Comparison of ENCODE assay signal across 16 cellular contexts in genomic region chr2:130328710-130329109, GRCh38. TPM values are rescaled to one million over a fixed set of nuclear protein-coding genes. Genes with fewer than 3 reads are reported as not detected.
A peak's percentile ranks its signal among the peaks of the same experiment; 100 is the strongest.
DNase-seq lines count a peak whose midpoint lies in the region; FAIRE-seq and TF ChIP-seq lines count a peak whose summit lies in the region.
"Had no signal": no experiment of that assay in that cellular context is flagged by ENCODE, and none has a peak within 500 bp of the region (broad histone marks: within the 10 kb centered on the region; RNA-seq: fewer than 3 reads in every experiment).

No MANE protein-coding gene starts in this region.

- H3F3A ChIP-seq in neural progenitor cell (ENCODE audit: low read depth): no peaks in the 10 kb centered on the region
- no peaks in the 10 kb centered on the region for H3F3A ChIP-seq in GM23248 (ENCODE audit: insufficient read depth)

- H3K79me2 ChIP-seq in neural progenitor cell (ENCODE audit: low read depth): no peaks in the 10 kb centered on the region
- no peaks in the 10 kb centered on the region for H3K79me2 ChIP-seq in GM23248 (ENCODE audit: insufficient read depth)

- H3K9me2 ChIP-seq in GM23248 (ENCODE audit: insufficient read depth): no peaks in the 10 kb centered on the region

- H3K4me2 ChIP-seq in neural progenitor cell (no peak overlapping the region), GM23248 (ENCODE audit: unreplicated experiment) (no peak overlapping the region)
- H3K4me2 ChIP-seq: BLaER1 treated with 17β-estradiol and CSF1 and Interleukin-3, amounts not matched to agents 10 nM and 100 nM had no signal

- H3K4me3 ChIP-seq in bronchial epithelial cell (ENCODE audit: low read depth, low read length): no peak overlapping the region
- no peak overlapping the region for H3K4me3 ChIP-seq in neural progenitor cell
- no peak overlapping the region for H3K4me3 ChIP-seq in CD4-positive, alpha-beta memory T cell (ENCODE audit: low read length in 2 of 2)
- no peak overlapping the region for H3K4me3 ChIP-seq in GM23248
- H3K4me3 ChIP-seq: BLaER1 treated with 17β-estradiol and CSF1 and Interleukin-3, amounts not matched to agents 10 nM and 100 nM; GM12878; MG63 had no signal

- peak; percentile 15 for FAIRE-seq in H54 (lab: Jason Lieb, UNC)
- FAIRE-seq in bronchial epithelial cell (lab: Jason Lieb, UNC): peak; percentile 97
- FAIRE-seq: GM12878 had no signal

- 29 to 38% methylated on average over 2 of the region's 2 CpGs for WGBS in GM23248 (ENCODE audit: low coverage in 1 of 2, low lambda C conversion rate in 2 of 2, missing lambda C conversion rate in 2 of 2), 2 experiments

- H3K4me1 ChIP-seq in neural progenitor cell: peaks cover 10% of the 10 kb centered on the region
- H3K4me1 ChIP-seq in CD4-positive, alpha-beta memory T cell (ENCODE audit: insufficient read depth, low read length): peaks cover 4% of the 10 kb centered on the region
- no peaks in the 10 kb centered on the region for H3K4me1 ChIP-seq in GM23248 (ENCODE audit: insufficient read depth)

- intact Hi-C loops in CD4-positive, alpha-beta memory T cell (cut with micrococcal nuclease): no loop called here

- H3K9me3 ChIP-seq in neural progenitor cell (ENCODE audit: low read depth): no peaks in the 10 kb centered on the region
- no peaks in the 10 kb centered on the region for H3K9me3 ChIP-seq in CD4-positive, alpha-beta memory T cell (ENCODE audit: control insufficient read depth in 1 of 2, low read length in 2 of 2)
- no peaks in the 10 kb centered on the region for H3K9me3 ChIP-seq in GM23248 (ENCODE audit: low read depth)
- H3K9me3 ChIP-seq: BLaER1 treated with 17β-estradiol and CSF1 and Interleukin-3, amounts not matched to agents 10 nM and 100 nM; MG63 had no signal

- peak overlapping the region; percentile 7 for H2AFZ ChIP-seq in neural progenitor cell (replicated peaks)
- no peak overlapping the region for H2AFZ ChIP-seq in GM23248

- H4K20me1 ChIP-seq in neural progenitor cell (ENCODE audit: low read depth): no peaks in the 10 kb centered on the region
- H4K20me1 ChIP-seq in GM23248 (ENCODE audit: insufficient read depth): no peaks in the 10 kb centered on the region
- H4K20me1 ChIP-seq: BLaER1 treated with 17β-estradiol and CSF1 and Interleukin-3, amounts not matched to agents 10 nM and 100 nM had no signal

- in situ Hi-C loops in GM23248 (cut with MboI): no loop called here

- H3K9ac ChIP-seq in neural progenitor cell (no peak overlapping the region), GM23248 (no peak overlapping the region)
- H3K9ac ChIP-seq: BLaER1 treated with 17β-estradiol and CSF1 and Interleukin-3, amounts not matched to agents 10 nM and 100 nM had no signal

- TF ChIP-seq POLR2A in H54 (IDR thresholded peaks at IDR 0.05; ENCODE audit: low read depth, low read length): no peak

- H3K36me3 ChIP-seq in bronchial epithelial cell (ENCODE audit: control insufficient read depth, insufficient read depth, low read length) (no peaks in the 10 kb centered on the region), neural progenitor cell (no peaks in the 10 kb centered on the region), GM23248 (ENCODE audit: low read depth) (no peaks in the 10 kb centered on the region)
- H3K36me3 ChIP-seq in CD4-positive, alpha-beta memory T cell (ENCODE audit: insufficient read depth, low read length): no peaks in the 10 kb centered on the region
- H3K36me3 ChIP-seq: BLaER1 treated with 17β-estradiol and CSF1 and Interleukin-3, amounts not matched to agents 10 nM and 100 nM; MG63 had no signal

- TF ChIP-seq CTCF in bronchial epithelial cell (IDR thresholded peaks at IDR 0.05; ENCODE audit: insufficient read depth, low read length, severe bottlenecking) (no peak), neural progenitor cell (IDR thresholded peaks at IDR 0.05) (no peak)

- POLR2A ChIA-PET in CD4-positive, alpha-beta memory T cell (lab: Charles Lee; ENCODE audit: partially characterized antibody): no interaction called here

- no peak overlapping the region for H3K4me3 Mint-ChIP-seq in neural progenitor cell
- H3K4me3 Mint-ChIP-seq in CD4-positive, alpha-beta memory T cell: no peak overlapping the region

- H3K27me3 Mint-ChIP-seq in neural progenitor cell (ENCODE audit: insufficient read depth, low read depth): peaks cover 6% of the 10 kb centered on the region
- peaks cover 25 to 40% of the 10 kb centered on the region in 2 donors for H3K27me3 Mint-ChIP-seq in CD4-positive, alpha-beta memory T cell

- no peaks in the 10 kb centered on the region for H3K9me3 Mint-ChIP-seq in neural progenitor cell
- H3K9me3 Mint-ChIP-seq in CD4-positive, alpha-beta memory T cell: peaks cover 0 to 2% (median 0%) of the 10 kb centered on the region in 8 donors

- CTCF ChIA-PET in CD4-positive, alpha-beta memory T cell (lab: Charles Lee; ENCODE audit: partially characterized antibody): interaction anchor here (6.2 to 8.8 kb wide), 2 partner anchors 14 to 391 kb away, joined by 64 to 79 read pairs; partner anchors contain the start of gene IMP4

- no peak overlapping the region for H3K27ac ChIP-seq in neural progenitor cell
- no peak overlapping the region for H3K27ac ChIP-seq in CD4-positive, alpha-beta memory T cell (ENCODE audit: low read depth, low read length)
- H3K27ac ChIP-seq in GM23248: no peak overlapping the region
- H3K27ac ChIP-seq: BLaER1 treated with 17β-estradiol and CSF1 and Interleukin-3, amounts not matched to agents 10 nM and 100 nM had no signal

- peaks cover 9% of the 10 kb centered on the region for H3K4me1 Mint-ChIP-seq in neural progenitor cell
- peaks cover 3 to 8% (median 6%) of the 10 kb centered on the region in 4 donors for H3K4me1 Mint-ChIP-seq in CD4-positive, alpha-beta memory T cell

- DNase-seq in H54 (ENCODE audit: insufficient read length, low spot score): no peak
- peak; percentile 55 for DNase-seq in NCI-H187 treated with DMSO at 0.1 percent for 48 hours (lab: John Stamatoyannopoulos, UW)
- peak; percentile 97 for DNase-seq in bronchial epithelial cell (ENCODE audit: low read depth)
- no peak for DNase-seq in neural progenitor cell (ENCODE audit: low spot score)
- no peak for DNase-seq in CD4-positive, alpha-beta memory T cell
- DNase-seq in GM23248: no peak
- no peak for DNase-seq in activated CD4-positive, alpha-beta T cell treated with anti-CD3 and anti-CD28 coated beads for 4 hours
- DNase-seq: activated naive CD4-positive, alpha-beta T cell treated with Interleukin-2 at 50 U/mL for 16 hours; effector memory CD4-positive, alpha-beta T cell; NCI-H446; stimulated activated CD4-positive, alpha-beta T cell treated with anti-CD3 and anti-CD28 coated beads, Interleukin-12 subunit alpha, Interleukin-12 subunit beta, amount 100 ng/mL, for 4 hours; substantia nigra; T-helper 1 cell had no signal

- H3K36me3 Mint-ChIP-seq in neural progenitor cell: no peaks in the 10 kb centered on the region
- H3K36me3 Mint-ChIP-seq in CD4-positive, alpha-beta memory T cell: no peaks in the 10 kb centered on the region

- H3K27me3 ChIP-seq in bronchial epithelial cell (ENCODE audit: control insufficient read depth, insufficient read depth, low read length) (no peaks in the 10 kb centered on the region), neural progenitor cell (peaks cover 56% of the 10 kb centered on the region), GM23248 (replicated peaks; ENCODE audit: insufficient read depth) (peaks cover 51% of the 10 kb centered on the region)
- H3K27me3 ChIP-seq in CD4-positive, alpha-beta memory T cell (ENCODE audit: insufficient read depth, low read length): peaks cover 4% of the 10 kb centered on the region
- H3K27me3 ChIP-seq: BLaER1 treated with 17β-estradiol and CSF1 and Interleukin-3, amounts not matched to agents 10 nM and 100 nM had no signal

- H3K27ac Mint-ChIP-seq in neural progenitor cell: no peak overlapping the region
- no peak overlapping the region for H3K27ac Mint-ChIP-seq in CD4-positive, alpha-beta memory T cell

RNA-seq across cellular contexts. Expression of gene IMP4, which starts 14.0 kb away (rescaled TPM):
- 145 and 173 TPM in 2 replicates for total RNA-seq in bronchial epithelial cell
- total RNA-seq in neural progenitor cell (ENCODE audit: low replicate concordance): 23.3 and 51.4 TPM in 2 replicates
- total RNA-seq in CD4-positive, alpha-beta memory T cell: 10 to 100 TPM; 72.6 to 73.9 TPM
- 10 to 100 TPM; 92.8 to 96.7 TPM for polyA plus RNA-seq in CD4-positive, alpha-beta memory T cell
- total RNA-seq in GM23248 (2014; rRNA removed; shearing (Covaris generic)): 109 and 110 TPM in 2 replicates
- polyA plus RNA-seq in GM23248 (2016; fragmentation: Nextera tagmentation; extraction: Ambion mirVana): 79.1 and 90.4 TPM in 2 replicates

RNA-seq across cellular contexts. Expression of gene PTPN18, which starts 27.1 kb away (rescaled TPM):
- total RNA-seq in bronchial epithelial cell: 12.7 and 14.5 TPM in 2 replicates
- 4.0 and 17.6 TPM in 2 replicates for total RNA-seq in neural progenitor cell (ENCODE audit: low replicate concordance)
- 10 to 100 TPM; 54.9 to 67.2 TPM for total RNA-seq in CD4-positive, alpha-beta memory T cell
- 10 to 100 TPM; 30.9 to 66.1 TPM for polyA plus RNA-seq in CD4-positive, alpha-beta memory T cell
- total RNA-seq in GM23248 (2014; rRNA removed; shearing (Covaris generic)): 17.5 and 24.3 TPM in 2 replicates
- polyA plus RNA-seq in GM23248 (2016; fragmentation: Nextera tagmentation; extraction: Ambion mirVana): 19.1 and 19.2 TPM in 2 replicates

Comparison
In these comparisons a context has a peak if more than half of its experiments do, and no peak if none do; other contexts are left out.
1. DNase-seq: peak in NCI-H187 treated with DMSO at 0.1 percent for 48 hours (single experiment) and bronchial epithelial cell (single experiment); none in H54 (single experiment), neural progenitor cell (single experiment), CD4-positive, alpha-beta memory T cell (0 of 5), GM23248 (single experiment) and activated CD4-positive, alpha-beta T cell treated with anti-CD3 and anti-CD28 coated beads for 4 hours (0 of 2).